Comparison of ENCODE assay signal across 8 cellular contexts in genomic region chr6:27553123-27553904, GRCh38.
DNase-seq lines count a peak whose midpoint lies in the region; ATAC-seq and TF ChIP-seq lines count a peak whose summit lies in the region.

No MANE protein-coding gene starts in this region.

- peak; percentile 72 for ATAC-seq in GM18868 (IDR thresholded peaks at IDR 0.05; ENCODE audit: unreplicated experiment)
- ATAC-seq in HG03175 (IDR thresholded peaks at IDR 0.05; ENCODE audit: unreplicated experiment), result peak; percentile 72
- peak; percentile 59 for ATAC-seq in SK-N-SH treated with all-trans-retinoic acid at 6 μM for 48 hours

- DNase-seq in fibroblast of the aortic adventitia (ENCODE audit: low read depth) (peak; percentile 20), left ventricle myocardium inferior (no peak), GM19238 (ENCODE audit: insufficient read length, low spot score) (no peak), RWPE1 (ENCODE audit: low spot score) (no peak)
- DNase-seq in activated effector memory CD4-positive, alpha-beta T cell treated with Interleukin-2 at 50 U/mL for 16 hours, result no peak

- H3K4me3 ChIP-seq in fibroblast of the aortic adventitia (ENCODE audit: low read depth, low read length) (no peak overlapping the region), left ventricle myocardium inferior (no peak overlapping the region)

- H3K27me3 ChIP-seq in left ventricle myocardium inferior (ENCODE audit: low read depth), result peaks cover 100% of the 10 kb centered on the region

- intact Hi-C loops in left ventricle myocardium inferior (cut with micrococcal nuclease), result no loop called here

- CTCF ChIA-PET in RWPE1 (lab: Yijun Ruan, JAX), result no interaction called here

- no peak overlapping the region for H3K27ac ChIP-seq in left ventricle myocardium inferior (replicated peaks)
- H3K27ac ChIP-seq in RWPE1, result no peak overlapping the region

- POLR2A ChIA-PET in RWPE1 (lab: Yijun Ruan, JAX; ENCODE audit: low non-redundant PET), result no interaction called here

- no peak for TF ChIP-seq CTCF in fibroblast of the aortic adventitia (IDR thresholded peaks at IDR 0.05; ENCODE audit: insufficient read depth, low read length)
- no peak for TF ChIP-seq CTCF in left ventricle myocardium inferior (IDR thresholded peaks at IDR 0.05; ENCODE audit: borderline replicate concordance)
- TF ChIP-seq CTCF in RWPE1 (conservative IDR thresholded peaks at IDR 0.05; ENCODE audit: low read depth), result no peak

- H3K36me3 ChIP-seq in left ventricle myocardium inferior, result no peaks in the 10 kb centered on the region

- H3K9me3 ChIP-seq in left ventricle myocardium inferior (replicated peaks), result no peaks in the 10 kb centered on the region

- no peaks in the 10 kb centered on the region for H3K4me1 ChIP-seq in left ventricle myocardium inferior

TF ChIP-seq in SK-N-SH treated with all-trans-retinoic acid at 6 μM for 48 hours, 23 proteins besides CTCF, POLR2A, EP300 and RAD21:
- no peak for TF ChIP-seq ESRRG (CRISPR knock-in tag; IDR thresholded peaks at IDR 0.05)
- no peak for TF ChIP-seq CSDC2 (CRISPR knock-in tag; IDR thresholded peaks at IDR 0.05)
- no peak for TF ChIP-seq TSHZ2 (CRISPR knock-in tag; IDR thresholded peaks at IDR 0.05)
- no peak for TF ChIP-seq PPARA (CRISPR knock-in tag; IDR thresholded peaks at IDR 0.05; ENCODE audit: borderline replicate concordance)
- no peak for TF ChIP-seq TCF4 (CRISPR knock-in tag; IDR thresholded peaks at IDR 0.05; ENCODE audit: borderline replicate concordance)
- TF ChIP-seq CSRNP3 (CRISPR knock-in tag; IDR thresholded peaks at IDR 0.05), result no peak
- TF ChIP-seq BACH2 (CRISPR knock-in tag; IDR thresholded peaks at IDR 0.05; ENCODE audit: borderline replicate concordance), result no peak
- TF ChIP-seq ZNF70 (CRISPR knock-in tag; IDR thresholded peaks at IDR 0.05), result no peak
- TF ChIP-seq RARB (CRISPR knock-in tag; IDR thresholded peaks at IDR 0.05), result no peak
- TF ChIP-seq ZFP30 (CRISPR knock-in tag; IDR thresholded peaks at IDR 0.05), result no peak
- TF ChIP-seq PATZ1 (CRISPR knock-in tag; IDR thresholded peaks at IDR 0.05; ENCODE audit: borderline replicate concordance), result no peak
